ENCODE assay signal across 27 cellular contexts in the genomic region with DNA sequence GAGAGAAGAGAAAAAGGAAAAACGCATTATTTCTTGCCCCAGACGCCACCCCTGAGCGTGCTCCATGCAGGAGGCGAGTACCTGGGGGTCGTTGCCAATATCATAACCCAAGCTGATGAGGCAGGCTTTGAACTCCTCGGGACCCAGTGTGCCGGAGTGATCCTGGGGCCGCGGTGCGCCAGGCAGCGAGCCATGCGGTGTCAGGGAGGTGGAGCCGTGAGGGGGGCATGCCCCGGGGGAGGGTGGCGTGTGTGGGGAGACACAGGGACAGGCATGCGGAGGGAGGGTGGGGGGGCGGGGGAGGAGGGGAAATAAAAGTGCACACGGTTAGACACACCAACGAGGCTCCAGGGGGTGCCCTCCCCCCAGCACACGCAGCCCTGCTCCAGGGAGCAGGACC.
"Had no signal": no experiment of that assay in that cellular context is flagged by ENCODE, and none has a peak within 500 bp of the region (broad histone marks: within the 10 kb centered on the region; RNA-seq: fewer than 3 reads in every experiment).

No MANE protein-coding gene starts in this region.

- DNase-seq: activated B cell treated with CpG ODN at 0.5 μM for 24 hours; activated CD4-positive, alpha-beta T cell treated with anti-CD3 and anti-CD28 coated beads, Interleukin-2, amount 50 U/mL, for 1 hour; activated CD8-positive, alpha-beta T cell treated with anti-CD3 and anti-CD28 coated beads for 36 hours; activated naive CD4-positive, alpha-beta T cell treated with anti-CD3 and anti-CD28 coated beads for 36 hours; activated naive CD8-positive, alpha-beta T cell treated with anti-CD3 and anti-CD28 coated beads for 36 hours; activated T-cell treated with anti-CD3 and anti-CD28 coated beads, Interleukin-2, amount 50 U/mL, for 4 hours; aorta; cortex of kidney; effector memory CD8-positive, alpha-beta T cell; erythroblast; heart left ventricle; hypothalamus; immature natural killer cell; left colon; mammary epithelial cell; naive thymus-derived CD4-positive, alpha-beta T cell; occipital lobe; retina; stimulated activated CD4-positive, alpha-beta T cell treated with anti-CD3 and anti-CD28 coated beads, Interleukin-4, amount 100 ng/mL, for 4 hours; stimulated activated CD8-positive, alpha-beta memory T cell treated with anti-CD3 and anti-CD28 coated beads, Interleukin-4, amount 100 ng/mL, for 48 hours; stimulated activated naive B cell treated with anti-CD40 and anti-IgM and Interleukin-4, amounts not matched to agents 10 μg/mL and 1 μg/mL and 100 μg/mL, for 72 hours; T-helper 1 cell; testis had no signal

- H3K27me3 ChIP-seq: adrenal gland, cardiac muscle cell, heart left ventricle, neural progenitor cell, testis had no signal

- H3K27ac ChIP-seq: adrenal gland, cardiac muscle cell, neural progenitor cell, testis had no signal

- H3K4me1 ChIP-seq: adrenal gland, neural progenitor cell, testis had no signal

- ATAC-seq: activated CD8-positive, alpha-beta T cell treated with anti-CD3 and anti-CD28 coated beads for 36 hours; activated T-cell treated with anti-CD3 and anti-CD28 coated beads, Interleukin-2, amount 50 U/mL, for 4 hours; effector memory CD8-positive, alpha-beta T cell; naive thymus-derived CD4-positive, alpha-beta T cell; sciatic nerve; stimulated activated naive B cell treated with anti-CD40 and anti-IgM and Interleukin-4, amounts not matched to agents 10 μg/mL and 1 μg/mL and 100 μg/mL, for 72 hours had no signal

- H3K9me3 ChIP-seq: adrenal gland, heart left ventricle, testis had no signal

- H3K4me3 ChIP-seq: adrenal gland, cardiac muscle cell, heart left ventricle, neural progenitor cell, testis had no signal
